Comparison of ENCODE assay signal across 1 cellular context in the genomic region with DNA sequence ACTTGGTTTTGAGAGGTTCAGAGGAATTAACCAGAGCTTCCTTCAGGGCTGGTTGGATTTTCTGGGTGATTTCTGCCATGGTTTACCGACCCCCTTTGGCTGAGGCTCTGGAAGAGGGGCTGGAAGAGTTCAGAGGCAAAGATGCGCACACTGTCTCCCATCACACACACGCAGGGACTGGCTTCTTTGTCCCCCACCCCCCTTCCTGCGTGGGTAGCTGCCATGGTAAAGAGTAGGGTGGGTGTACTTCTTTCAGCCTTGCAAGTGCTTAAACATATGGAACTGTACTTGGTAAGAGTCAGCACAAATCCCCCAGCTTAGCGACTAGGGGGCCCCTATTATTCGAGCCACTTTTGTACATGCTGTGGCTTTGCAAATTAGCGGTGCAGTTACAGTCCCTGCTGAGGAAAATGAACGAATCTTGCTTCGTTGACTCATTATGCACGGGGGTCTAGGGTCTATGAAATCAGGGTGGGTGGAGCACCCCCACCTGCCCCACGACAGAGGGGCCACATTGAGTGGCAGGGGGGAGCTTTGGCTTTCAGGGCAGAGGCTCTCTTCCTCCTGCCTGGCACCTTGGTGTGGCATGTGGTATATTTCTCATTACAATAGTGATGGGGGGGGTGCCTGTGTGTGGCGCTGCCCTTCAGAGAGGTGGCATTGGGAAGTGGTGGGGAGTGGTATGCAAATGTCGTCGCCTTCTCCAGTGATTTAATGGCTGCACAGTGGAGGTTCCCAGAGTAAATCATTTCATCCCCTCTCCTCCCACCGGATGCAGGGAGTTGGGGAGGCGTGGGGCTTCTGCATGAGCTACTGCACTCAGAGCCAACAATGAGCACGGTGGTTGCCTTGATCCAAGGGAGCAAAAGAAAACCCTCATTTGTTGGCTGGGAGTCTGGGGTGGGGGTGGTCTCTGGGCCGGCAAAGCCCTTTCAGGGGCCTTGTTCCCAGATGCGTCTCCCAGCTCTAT.
TF ChIP-seq lines count a peak whose summit lies in the region.

No MANE protein-coding gene starts in this region.

TF ChIP-seq in H1, 55 proteins besides CTCF, POLR2A, EP300 and RAD21:
- TF ChIP-seq SP2 (IDR thresholded peaks at IDR 0.05; ENCODE audit: low read length) (no peak), HDAC6 (IDR thresholded peaks at IDR 0.05; ENCODE audit: low read depth, low read length) (no peak)
TF ChIP-seq in H1: peak in this region for 0.
